Comparison of ENCODE assay signal across 1 cellular context in genomic region chr10:78937800-78938694, GRCh38.
TF ChIP-seq lines count a peak whose summit lies in the region.

No MANE protein-coding gene starts in this region.

TF ChIP-seq in Ishikawa, 13 proteins besides CTCF, POLR2A, EP300 and RAD21 (continued from another document):
- TF ChIP-seq REST (IDR thresholded peaks at IDR 0.05; ENCODE audit: low read depth) (no peak), MAX (IDR thresholded peaks at IDR 0.05) (no peak), USF1 (IDR thresholded peaks at IDR 0.05) (no peak)
TF ChIP-seq in Ishikawa: peak in this region for 4.
